In the genomic region with DNA sequence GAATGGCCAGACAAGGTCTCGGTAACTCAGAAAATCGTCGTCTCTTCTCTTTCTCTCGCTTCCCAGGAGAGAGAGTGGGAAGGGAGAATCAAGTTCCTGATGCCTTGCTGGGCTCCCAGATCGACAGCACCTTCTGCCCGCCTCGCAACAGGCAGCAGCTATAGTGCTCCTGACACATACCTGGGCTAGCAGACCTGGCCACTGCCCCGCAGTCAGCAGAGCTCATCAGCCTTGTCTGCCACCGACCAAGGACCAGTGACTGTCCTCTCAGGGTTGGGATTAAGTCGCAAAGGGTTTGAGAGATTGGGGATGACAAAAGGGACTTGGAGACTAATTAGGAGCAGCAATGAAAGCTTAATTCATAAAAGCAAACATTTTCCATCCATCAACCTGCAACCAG, we compare ENCODE assay signal across 1 cellular context.
TF ChIP-seq lines count a peak whose summit lies in the region.

No MANE protein-coding gene starts in this region.

TF ChIP-seq in H1, 55 proteins besides CTCF, POLR2A, EP300 and RAD21:
- no peak for TF ChIP-seq SRF (IDR thresholded peaks at IDR 0.05; ENCODE audit: low read depth, low read length)
- peak; percentile 31; the same call in 1 of the 2 replicates for TF ChIP-seq TEAD4 (IDR thresholded peaks at IDR 0.05; ENCODE audit: low read depth, low read length)
- no peak for TF ChIP-seq SIN3A (conservative IDR thresholded peaks at IDR 0.05 in 1 of 2, IDR thresholded peaks at IDR 0.05 in 1 of 2; ENCODE audit: low read depth in 1 of 2, low read length in 2 of 2)
- no peak for TF ChIP-seq SIRT6 (IDR thresholded peaks at IDR 0.05; ENCODE audit: low read length)
- no peak for TF ChIP-seq SP4 (IDR thresholded peaks at IDR 0.05; ENCODE audit: low read length)
TF ChIP-seq in H1: peak in this region for 1.
